11 cellular contexts compared by ENCODE assay signal in genomic region chr1:177809844-177810243, GRCh38.
DNase-seq lines count a peak whose midpoint lies in the region; ATAC-seq, FAIRE-seq and TF ChIP-seq lines count a peak whose summit lies in the region.
"Had no signal": no experiment of that assay in that cellular context is flagged by ENCODE, and none has a peak within 500 bp of the region (broad histone marks: within the 10 kb centered on the region; RNA-seq: fewer than 3 reads in every experiment).

No MANE protein-coding gene starts in this region.

- dilution Hi-C loops in IMR-90 (cut with HindIII; ENCODE audit: low sequenced_read_pairs, unreplicated experiment) = no loop called here

- H3K56ac ChIP-seq in IMR-90 (ENCODE audit: extremely low read depth, insufficient read depth, low read length) = no peak overlapping the region

- no peak overlapping the region for H2BK5ac ChIP-seq in IMR-90 (ENCODE audit: low read depth, low read length, poor library complexity, severe bottlenecking)

- H4K20me1 ChIP-seq in IMR-90 (ENCODE audit: insufficient read depth, low read length) = no peaks in the 10 kb centered on the region
- H4K20me1 ChIP-seq in GM23338 (replicated peaks; ENCODE audit: insufficient read depth) = no peaks in the 10 kb centered on the region

- no peak overlapping the region for H3K4me3 ChIP-seq in IMR-90 (ENCODE audit: insufficient read depth, low read depth, low read length)
- H3K4me3 ChIP-seq in GM23338 = no peak overlapping the region
- H3K4me3 ChIP-seq: colonic mucosa, transverse colon had no signal

- no peak overlapping the region for H3K18ac ChIP-seq in IMR-90 (ENCODE audit: low read depth, low read length)

- no TSS peak for BruUV-seq in IMR-90 (replicated peaks; lab: Mats Ljungman, UMichigan)

- H3K9ac ChIP-seq in IMR-90 (ENCODE audit: low read depth, low read length) = no peak overlapping the region

- no peak overlapping the region for H4K8ac ChIP-seq in IMR-90 (ENCODE audit: low read depth in 2 of 2, low read length in 2 of 2)

- H2BK15ac ChIP-seq in IMR-90 (ENCODE audit: low read depth, low read length) = no peak overlapping the region

- H3K9me3 Mint-ChIP-seq in GM23338 = peaks cover 19% of the 10 kb centered on the region

- POLR2A ChIA-PET in IMR-90 (lab: Charles Lee; ENCODE audit: unreplicated experiment) = no interaction called here

- H3K27ac Mint-ChIP-seq in GM23338 = no peak overlapping the region
- H3K27ac Mint-ChIP-seq: B cell had no signal

- H3K4me1 ChIP-seq in IMR-90 (ENCODE audit: control insufficient read depth, insufficient read depth, low read length) (no peaks in the 10 kb centered on the region), GM23338 (ENCODE audit: insufficient read depth) (0 out of 2 replicates have a peak, but pooled peaks cover 5% of the 10 kb centered on the region)
- H3K4me1 ChIP-seq: colonic mucosa, transverse colon had no signal

- no peak overlapping the region for H2BK120ac ChIP-seq in IMR-90 (ENCODE audit: low read depth, low read length)

- intact Hi-C loops in IMR-90 (cut with micrococcal nuclease) (no loop called here), posterior cingulate gyrus (cut with DNase I) (no loop called here), sciatic nerve (cut with DNase I) (no loop called here)

- no peak for TF ChIP-seq POLR2A in IMR-90 (IDR thresholded peaks at IDR 0.05; ENCODE audit: low read depth, low read length)

- no peaks in the 10 kb centered on the region for H3K79me2 ChIP-seq in GM23338 (replicated peaks; ENCODE audit: insufficient read depth)

- DNase-seq in GM19239 (ENCODE audit: insufficient read length, low spot score) (no peak), IMR-90 (peak; percentile 2), KG1 (lab: John Stamatoyannopoulos, UW) (no peak), posterior cingulate gyrus (no peak), sciatic nerve (ENCODE audit: low spot score) (no peak), GM23338 (ENCODE audit: low spot score) (no peak)
- DNase-seq: colonic mucosa, transverse colon had no signal

- H2AK9ac ChIP-seq in IMR-90 (replicated peaks; ENCODE audit: low read depth, low read length, poor library complexity) = no peak overlapping the region

- H2AFZ ChIP-seq in IMR-90 (replicated peaks; ENCODE audit: low read length, poor library complexity) = no peak overlapping the region
- H2AFZ ChIP-seq in GM23338 = no peak overlapping the region

- H3K4me2 ChIP-seq in IMR-90 (ENCODE audit: low read depth, low read length) (no peak overlapping the region), GM23338 (no peak overlapping the region)

- H3K27me3 ChIP-seq in IMR-90 (ENCODE audit: control insufficient read depth, insufficient read depth, low read length) (peaks cover 3% of the 10 kb centered on the region), GM23338 (ENCODE audit: insufficient read depth) (no peaks in the 10 kb centered on the region)
- H3K27me3 ChIP-seq: colonic mucosa, transverse colon had no signal

- no peak overlapping the region for H3K23ac ChIP-seq in IMR-90 (ENCODE audit: low read depth, low read length)

- H3K4me3 Mint-ChIP-seq in GM23338 = no peak overlapping the region
- H3K4me3 Mint-ChIP-seq: B cell had no signal

- WGBS in IMR-90 (ENCODE audit: extremely low coverage in 2 of 2, insufficient read length in 1 of 2), 2 experiments = 8% methylated on average over 2 of the region's 5 CpGs; no CpG with 5 or more reads in 1 of the 2 experiments

- H3K27ac ChIP-seq in IMR-90 (ENCODE audit: insufficient read depth, low read length) (no peak overlapping the region), GM23338 (ENCODE audit: low read depth) (no peak overlapping the region)
- H3K27ac ChIP-seq: colonic mucosa, transverse colon had no signal

- H3K9me3 ChIP-seq in IMR-90 (ENCODE audit: control insufficient read depth, insufficient read depth, low read length) = no peaks in the 10 kb centered on the region
- H3K9me3 ChIP-seq: colonic mucosa, transverse colon had no signal

- FAIRE-seq in GM19239 (lab: Jason Lieb, UNC) = peak; percentile 48

- no peak overlapping the region for H4K5ac ChIP-seq in IMR-90 (ENCODE audit: low read depth, low read length)

- no peaks in the 10 kb centered on the region for H3F3A ChIP-seq in GM23338 (replicated peaks; ENCODE audit: low read depth)

- H3K9me2 ChIP-seq in GM23338 (ENCODE audit: insufficient read depth) = peaks cover 19% of the 10 kb centered on the region

- TF ChIP-seq RAD21 in IMR-90 (IDR thresholded peaks at IDR 0.05; ENCODE audit: low read length) = no peak

- H3K27me3 Mint-ChIP-seq in GM23338 (ENCODE audit: insufficient read depth, low read depth, poor library complexity) = no peaks in the 10 kb centered on the region

- H3K14ac ChIP-seq in IMR-90 (replicated peaks; ENCODE audit: low read depth, low read length) = no peak overlapping the region

- H3K36me3 ChIP-seq in IMR-90 (ENCODE audit: control insufficient read depth, insufficient read depth, low read length) (no peaks in the 10 kb centered on the region), GM23338 (ENCODE audit: insufficient read depth) (no peaks in the 10 kb centered on the region)
- H3K36me3 ChIP-seq: colonic mucosa, transverse colon had no signal

- H4K91ac ChIP-seq in IMR-90 (ENCODE audit: insufficient read depth, low read depth, low read length) = no peak overlapping the region

- CTCF ChIA-PET in IMR-90 (lab: Yijun Ruan, JAX) = no interaction called here

- H3K4me1 Mint-ChIP-seq in GM23338 = peaks cover 11% of the 10 kb centered on the region
- H3K4me1 Mint-ChIP-seq: B cell had no signal

- H3K36me3 Mint-ChIP-seq in GM23338 (ENCODE audit: low read depth) = peaks cover 6% of the 10 kb centered on the region

- H3K79me1 ChIP-seq in IMR-90 (ENCODE audit: low read depth in 1 of 2, low read length in 2 of 2) = no peaks in the 10 kb centered on the region

- TF ChIP-seq CTCF in IMR-90 (conservative IDR thresholded peaks at IDR 0.05; ENCODE audit: low read depth, low read length) = no peak
- no peak for TF ChIP-seq CTCF in GM23338 (conservative IDR thresholded peaks at IDR 0.05; ENCODE audit: low read depth in 2 of 2)

- H2AK5ac ChIP-seq in IMR-90 (ENCODE audit: low read depth, low read length) = no peak overlapping the region

- in situ Hi-C loops in IMR-90 (cut with MboI; ENCODE audit: low sequenced_read_pairs) = no loop called here

- no peaks in the 10 kb centered on the region for H3K9me1 ChIP-seq in IMR-90 (ENCODE audit: insufficient read depth, low read length)

- H3K4ac ChIP-seq in IMR-90 (ENCODE audit: low read depth, low read length) = no peak overlapping the region

- H2BK20ac ChIP-seq in IMR-90 (ENCODE audit: low read depth, low read length) = no peak overlapping the region

- ATAC-seq in GM18498 (IDR thresholded peaks at IDR 0.05; ENCODE audit: unreplicated experiment) (peak; percentile 98), HG02943 (IDR thresholded peaks at IDR 0.05; ENCODE audit: low read depth, unreplicated experiment) (peak; percentile 98), IMR-90 (ENCODE audit: low read depth) (no peak), sciatic nerve (no peak), GM23338 (no peak)

TF ChIP-seq in IMR-90, 13 proteins besides CTCF, POLR2A, EP300 and RAD21 (continues in another document):
- no peak for TF ChIP-seq ELK1 (IDR thresholded peaks at IDR 0.05; ENCODE audit: borderline replicate concordance, low read depth, low read length)
- TF ChIP-seq, protein P1, sequence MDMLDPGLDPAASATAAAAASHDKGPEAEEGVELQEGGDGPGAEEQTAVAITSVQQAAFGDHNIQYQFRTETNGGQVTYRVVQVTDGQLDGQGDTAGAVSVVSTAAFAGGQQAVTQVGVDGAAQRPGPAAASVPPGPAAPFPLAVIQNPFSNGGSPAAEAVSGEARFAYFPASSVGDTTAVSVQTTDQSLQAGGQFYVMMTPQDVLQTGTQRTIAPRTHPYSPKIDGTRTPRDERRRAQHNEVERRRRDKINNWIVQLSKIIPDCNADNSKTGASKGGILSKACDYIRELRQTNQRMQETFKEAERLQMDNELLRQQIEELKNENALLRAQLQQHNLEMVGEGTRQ (IDR thresholded peaks at IDR 0.05; ENCODE audit: low read depth, low read length) = no peak
- TF ChIP-seq SMC3 (IDR thresholded peaks at IDR 0.05; ENCODE audit: low read depth, low read length) = no peak
- no peak for TF ChIP-seq CEBPB (IDR thresholded peaks at IDR 0.05; ENCODE audit: low read depth, low read length)
- TF ChIP-seq RFX5 (IDR thresholded peaks at IDR 0.05; ENCODE audit: low read depth, low read length) = no peak
- no peak for TF ChIP-seq NFE2L2 (IDR thresholded peaks at IDR 0.05; ENCODE audit: low read depth, low read length)

TF ChIP-seq in GM23338, 12 proteins besides CTCF, POLR2A, EP300 and RAD21 (continues in another document):
- TF ChIP-seq POLR2AphosphoS5 (IDR thresholded peaks at IDR 0.05; ENCODE audit: low read depth) (no peak), ZNF331 (CRISPR knock-in tag; IDR thresholded peaks at IDR 0.05; ENCODE audit: low read depth) (no peak), JUNB (IDR thresholded peaks at IDR 0.05; ENCODE audit: unreplicated experiment) (no peak)

Comparison
In these comparisons a context has a peak if more than half of its experiments do, and no peak if none do; other contexts are left out.
1. ATAC-seq: peak in GM18498 (single experiment) and HG02943 (single experiment); none in IMR-90 (single experiment), sciatic nerve (single experiment) and GM23338 (single experiment).